Comparison of ENCODE assay signal across 9 cellular contexts in the genomic region with DNA sequence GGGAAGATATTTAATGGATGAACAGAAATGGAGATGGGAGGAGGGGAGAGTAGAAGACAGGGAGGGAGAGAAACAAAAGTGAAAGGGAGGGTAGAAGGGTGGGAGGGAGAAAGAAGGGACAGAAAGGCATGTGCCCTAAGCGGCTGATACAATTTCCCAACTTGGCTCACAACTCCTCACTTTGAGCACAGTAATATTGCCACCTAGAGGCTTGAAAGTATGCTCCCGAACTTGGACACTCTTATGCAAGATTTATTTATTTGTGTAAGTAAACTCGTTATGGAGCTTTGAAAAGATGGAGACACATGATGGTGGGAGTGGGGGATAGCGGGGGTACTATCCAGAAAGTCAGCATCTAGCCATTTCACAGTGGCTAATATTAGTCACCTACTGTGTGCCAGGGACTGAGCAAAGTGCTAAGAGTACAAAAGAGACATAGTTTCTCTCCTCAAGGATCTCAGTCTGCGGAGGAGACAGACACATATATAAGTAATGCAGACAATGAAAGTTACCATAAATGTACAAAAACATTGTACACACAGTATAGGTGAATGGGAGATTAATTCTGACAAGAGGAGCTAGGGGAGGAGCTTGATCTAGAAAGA.
A peak's percentile ranks its signal among the peaks of the same experiment; 100 is the strongest.
DNase-seq lines count a peak whose midpoint lies in the region; ATAC-seq and TF ChIP-seq lines count a peak whose summit lies in the region.
"Had no signal": no experiment of that assay in that cellular context is flagged by ENCODE, and none has a peak within 500 bp of the region (broad histone marks: within the 10 kb centered on the region; RNA-seq: fewer than 3 reads in every experiment).

No MANE protein-coding gene starts in this region.

- no peaks in the 10 kb centered on the region for H4K20me1 ChIP-seq in neural progenitor cell (ENCODE audit: low read depth)

- no peaks in the 10 kb centered on the region for H3K27me3 ChIP-seq in neural progenitor cell

- peaks cover 36% of the 10 kb centered on the region for H3K4me1 Mint-ChIP-seq in neural progenitor cell
- H3K4me1 Mint-ChIP-seq in activated naive CD8-positive, alpha-beta T cell treated with anti-CD3 and anti-CD28 coated beads, Interleukin-2, amount 50 U/mL, for 24 hours, result no peaks in the 10 kb centered on the region
- H3K4me1 Mint-ChIP-seq: memory B cell had no signal

- ATAC-seq in activated naive CD8-positive, alpha-beta T cell treated with anti-CD3 and anti-CD28 coated beads, Interleukin-2, amount 50 U/mL, for 24 hours, result no peak
- no peak for ATAC-seq in HG03378 (IDR thresholded peaks at IDR 0.05; ENCODE audit: unreplicated experiment)

- H3K36me3 ChIP-seq in neural progenitor cell, result no peaks in the 10 kb centered on the region

- H3K9me3 Mint-ChIP-seq in neural progenitor cell, result no peaks in the 10 kb centered on the region
- H3K9me3 Mint-ChIP-seq in activated naive CD8-positive, alpha-beta T cell treated with anti-CD3 and anti-CD28 coated beads, Interleukin-2, amount 50 U/mL, for 24 hours, result peaks cover 8% of the 10 kb centered on the region

- no peaks in the 10 kb centered on the region for H3K79me2 ChIP-seq in neural progenitor cell (ENCODE audit: low read depth)

- peaks cover 9% of the 10 kb centered on the region for H3F3A ChIP-seq in neural progenitor cell (ENCODE audit: low read depth)

- H3K27ac Mint-ChIP-seq in neural progenitor cell, result no peak overlapping the region
- no peak overlapping the region for H3K27ac Mint-ChIP-seq in activated naive CD8-positive, alpha-beta T cell treated with anti-CD3 and anti-CD28 coated beads, Interleukin-2, amount 50 U/mL, for 24 hours
- H3K27ac Mint-ChIP-seq: memory B cell had no signal

- TF ChIP-seq CTCF in epithelial cell of esophagus (IDR thresholded peaks at IDR 0.05; ENCODE audit: insufficient read depth, low read depth, low read length, missing control alignments) (peak; percentile 70), neural progenitor cell (IDR thresholded peaks at IDR 0.05) (peak; percentile 70)

- peak overlapping the region; percentile 21 for H3K4me2 ChIP-seq in neural progenitor cell

- peaks cover 30% of the 10 kb centered on the region for H3K4me1 ChIP-seq in neural progenitor cell

- H3K4me3 ChIP-seq in epithelial cell of esophagus (ENCODE audit: low read length), result no peak overlapping the region
- no peak overlapping the region for H3K4me3 ChIP-seq in neural progenitor cell

- no peaks in the 10 kb centered on the region for H3K9me3 ChIP-seq in neural progenitor cell (ENCODE audit: low read depth)

- peaks cover 4% of the 10 kb centered on the region for H3K27me3 Mint-ChIP-seq in neural progenitor cell (ENCODE audit: insufficient read depth, low read depth)
- H3K27me3 Mint-ChIP-seq in activated naive CD8-positive, alpha-beta T cell treated with anti-CD3 and anti-CD28 coated beads, Interleukin-2, amount 50 U/mL, for 24 hours, result peaks cover 1% of the 10 kb centered on the region
- H3K27me3 Mint-ChIP-seq: memory B cell had no signal

- H3K9ac ChIP-seq in neural progenitor cell, result no peak overlapping the region

- H3K4me3 Mint-ChIP-seq in neural progenitor cell, result no peak overlapping the region
- no peak overlapping the region for H3K4me3 Mint-ChIP-seq in activated naive CD8-positive, alpha-beta T cell treated with anti-CD3 and anti-CD28 coated beads, Interleukin-2, amount 50 U/mL, for 24 hours
- H3K4me3 Mint-ChIP-seq: memory B cell had no signal

- H3K36me3 Mint-ChIP-seq in neural progenitor cell, result no peaks in the 10 kb centered on the region
- no peaks in the 10 kb centered on the region for H3K36me3 Mint-ChIP-seq in activated naive CD8-positive, alpha-beta T cell treated with anti-CD3 and anti-CD28 coated beads, Interleukin-2, amount 50 U/mL, for 24 hours (ENCODE audit: low read depth)
- H3K36me3 Mint-ChIP-seq: memory B cell had no signal

- peak; percentile 38 for DNase-seq in EL
- DNase-seq in HuH-7 (ENCODE audit: low spot score), result peak; percentile 20
- peak; percentile 15 for DNase-seq in NOMO-1 treated with dmso at 0.1 percent for 144 hours (lab: John Stamatoyannopoulos, UW; ENCODE audit: unreplicated experiment)
- peak; percentile 77 for DNase-seq in epithelial cell of esophagus (ENCODE audit: low read depth)
- DNase-seq in neural progenitor cell (ENCODE audit: low spot score), result peak; percentile 57
- DNase-seq in posterior vena cava (ENCODE audit: low spot score), result no peak
- DNase-seq in activated naive CD8-positive, alpha-beta T cell treated with anti-CD3 and anti-CD28 coated beads, Interleukin-2, amount 50 U/mL, for 24 hours, result no peak

- intact Hi-C loops in posterior vena cava (cut with DNase I), result loop anchor here in 1 of 2 donors (10.0 kb wide), 1 partner anchor 885 kb away; no protein-coding TSS in a partner anchor

- H2AFZ ChIP-seq in neural progenitor cell (replicated peaks), result no peak overlapping the region

- no peak overlapping the region for H3K27ac ChIP-seq in neural progenitor cell

Comparison
In these comparisons a context has a peak if more than half of its experiments do, and no peak if none do; other contexts are left out.
1. DNase-seq: peak in EL (single experiment), HuH-7 (single experiment), NOMO-1 treated with dmso at 0.1 percent for 144 hours (single experiment), epithelial cell of esophagus (single experiment) and neural progenitor cell (single experiment); none in posterior vena cava (single experiment) and activated naive CD8-positive, alpha-beta T cell treated with anti-CD3 and anti-CD28 coated beads, Interleukin-2, amount 50 U/mL, for 24 hours (single experiment).